Comparison of ENCODE assay signal across 26 cellular contexts in genomic region chr4:72077346-72077745, GRCh38. TPM values are rescaled to one million over a fixed set of nuclear protein-coding genes. Genes with fewer than 3 reads are reported as not detected.
"Had no signal": no experiment of that assay in that cellular context is flagged by ENCODE, and none has a peak within 500 bp of the region (broad histone marks: within the 10 kb centered on the region; RNA-seq: fewer than 3 reads in every experiment).

No MANE protein-coding gene starts in this region.

- ATAC-seq: HepG2 had no signal

- FAIRE-seq: HepG2 had no signal

- DNase-seq: IMR-90; Karpas-422; KG1; MG63; NCI-H1092; NCI-H1105 treated with DMSO at 0.1 percent for 48 hours; NCI-H1417 treated with DMSO at 0.1 percent for 48 hours; NCI-H187; NCI-H2029; NCI-H2081 treated with DMSO at 0.1 percent for 48 hours; NCI-H2171; NCI-H446; NCI-H510A; NCI-H524 treated with DMSO at 0.1 percent for 48 hours; NCI-H69; NCI-H774; NK-92 treated with Interleukin-12 subunit alpha and Interleukin-12 subunit beta, amount 100 ng/mL, for 24 hours; OCI-M1; Peyer's patch; RPMI8226; SHP77; SK-N-SH; SW 1271 had no signal

- H3K4me2 ChIP-seq: PC-9, SK-N-SH had no signal

- H3K27ac ChIP-seq: Peyer's patch had no signal

- H3K4me1 ChIP-seq: Peyer's patch had no signal

- H3K36me3 ChIP-seq: MG63, Peyer's patch had no signal

- H3K4me3 ChIP-seq: MG63, PC-9, Peyer's patch had no signal

- H3K9ac ChIP-seq: SK-N-SH had no signal

- H3K27me3 ChIP-seq: MG63, Peyer's patch had no signal

RNA-seq across cellular contexts. Expression of gene NPFFR2, which starts 45.5 kb away (rescaled TPM):
- total RNA-seq: HepG2, IMR-90, PC-9, Peyer's patch, SK-MEL-5 had no signal
- polyA plus RNA-seq: HepG2, IMR-90 had no signal
